ENCODE assay signal across 8 cellular contexts in genomic region chr6:111759413-111759835, GRCh38.
A peak's percentile ranks its signal among the peaks of the same experiment; 100 is the strongest.
DNase-seq lines count a peak whose midpoint lies in the region; ATAC-seq and TF ChIP-seq lines count a peak whose summit lies in the region.

No MANE protein-coding gene starts in this region.

- H3K4me3 ChIP-seq in fibroblast of the aortic adventitia (ENCODE audit: low read depth, low read length), result peak overlapping the region; percentile 32
- H3K4me3 ChIP-seq in smooth muscle cell, result no peak overlapping the region

- DNase-seq in activated CD8-positive, alpha-beta memory T cell treated with anti-CD3 and anti-CD28 coated beads, Interleukin-2, amount 10 ng/mL, durations not matched to agents 7 days and 5 days, result peak; percentile 68
- DNase-seq in fibroblast of the aortic adventitia (ENCODE audit: low read depth), result no peak
- DNase-seq in smooth muscle cell (lab: John Stamatoyannopoulos, UW; ENCODE audit: unreplicated experiment), result no peak
- DNase-seq in DMS153 (lab: John Stamatoyannopoulos, UW), result no peak
- DNase-seq in posterior vena cava (ENCODE audit: low spot score), result no peak

- H3K4me1 Mint-ChIP-seq in IgD-negative memory B cell, result peaks cover 29 to 49% (median 45%) of the 10 kb centered on the region in 3 donors
- peaks cover 88% of the 10 kb centered on the region for H3K4me1 Mint-ChIP-seq in activated CD8-positive, alpha-beta memory T cell treated with anti-CD3 and anti-CD28 coated beads, Interleukin-2, amount 10 ng/mL, durations not matched to agents 7 days and 5 days

- CTCF ChIA-PET in activated CD8-positive, alpha-beta memory T cell treated with anti-CD3 and anti-CD28 coated beads, Interleukin-2, amount 10 ng/mL, durations not matched to agents 7 days and 5 days (lab: Charles Lee), result interaction anchor here (0.8 to 2.2 kb wide), 12 partner anchors 11 to 108 kb away, joined by 3 to 16 read pairs (median 4); no protein-coding TSS in a partner anchor

- H2AFZ ChIP-seq in smooth muscle cell (ENCODE audit: low read depth), result no peak overlapping the region

- TF ChIP-seq CTCF in fibroblast of the aortic adventitia (IDR thresholded peaks at IDR 0.05; ENCODE audit: insufficient read depth, low read length) (no peak), smooth muscle cell (IDR thresholded peaks at IDR 0.05; ENCODE audit: borderline replicate concordance, insufficient read depth, poor library complexity, severe bottlenecking) (no peak)

- H3F3A ChIP-seq in smooth muscle cell (ENCODE audit: low read depth), result peaks cover 9% of the 10 kb centered on the region

- H3K79me2 ChIP-seq in smooth muscle cell (ENCODE audit: low read depth), result peaks cover 36% of the 10 kb centered on the region

- ATAC-seq in activated CD8-positive, alpha-beta memory T cell treated with anti-CD3 and anti-CD28 coated beads, Interleukin-2, amount 10 ng/mL, durations not matched to agents 7 days and 5 days, result peak; percentile 27
- ATAC-seq in HG03159 (IDR thresholded peaks at IDR 0.05; ENCODE audit: unreplicated experiment) (no peak), HG03045 (IDR thresholded peaks at IDR 0.05; ENCODE audit: unreplicated experiment) (no peak)

- no peaks in the 10 kb centered on the region for H3K27me3 ChIP-seq in smooth muscle cell (ENCODE audit: low read depth)

- peaks cover 7% of the 10 kb centered on the region for H3K36me3 Mint-ChIP-seq in IgD-negative memory B cell
- H3K36me3 Mint-ChIP-seq in activated CD8-positive, alpha-beta memory T cell treated with anti-CD3 and anti-CD28 coated beads, Interleukin-2, amount 10 ng/mL, durations not matched to agents 7 days and 5 days, result peaks cover 38% of the 10 kb centered on the region

- no peaks in the 10 kb centered on the region for H3K9me3 ChIP-seq in smooth muscle cell (replicated peaks; ENCODE audit: low read depth)

- intact Hi-C loops in posterior vena cava (cut with DNase I), result no loop called here

- no peak overlapping the region for H3K9ac ChIP-seq in smooth muscle cell (ENCODE audit: low read depth)

- H3K4me2 ChIP-seq in smooth muscle cell, result peak overlapping the region; percentile 54

- peaks cover 32% of the 10 kb centered on the region for H4K20me1 ChIP-seq in smooth muscle cell (ENCODE audit: low read depth)

- H3K27me3 Mint-ChIP-seq in IgD-negative memory B cell, result peaks cover 5% of the 10 kb centered on the region
- H3K27me3 Mint-ChIP-seq in activated CD8-positive, alpha-beta memory T cell treated with anti-CD3 and anti-CD28 coated beads, Interleukin-2, amount 10 ng/mL, durations not matched to agents 7 days and 5 days, result no peaks in the 10 kb centered on the region

- WGBS in smooth muscle cell (ENCODE audit: low lambda C conversion rate), result 71% methylated on average over 10 of the region's 10 CpGs

- no peaks in the 10 kb centered on the region for H3K9me3 Mint-ChIP-seq in IgD-negative memory B cell
- no peaks in the 10 kb centered on the region for H3K9me3 Mint-ChIP-seq in activated CD8-positive, alpha-beta memory T cell treated with anti-CD3 and anti-CD28 coated beads, Interleukin-2, amount 10 ng/mL, durations not matched to agents 7 days and 5 days (ENCODE audit: low read depth)

- peak overlapping the region; percentile 80 for H3K27ac ChIP-seq in smooth muscle cell (ENCODE audit: low read depth)

- peak overlapping the region in 3 of 4 donors; percentile 48 to 69 (median 62) for H3K4me3 Mint-ChIP-seq in IgD-negative memory B cell
- H3K4me3 Mint-ChIP-seq in activated CD8-positive, alpha-beta memory T cell treated with anti-CD3 and anti-CD28 coated beads, Interleukin-2, amount 10 ng/mL, durations not matched to agents 7 days and 5 days, result peak overlapping the region; percentile 75

- peak overlapping the region; percentile 68 to 92 (median 90) for H3K27ac Mint-ChIP-seq in IgD-negative memory B cell
- peak overlapping the region; percentile 99 for H3K27ac Mint-ChIP-seq in activated CD8-positive, alpha-beta memory T cell treated with anti-CD3 and anti-CD28 coated beads, Interleukin-2, amount 10 ng/mL, durations not matched to agents 7 days and 5 days

- H3K4me1 ChIP-seq in smooth muscle cell (ENCODE audit: low read depth), result peaks cover 36% of the 10 kb centered on the region

- no peaks in the 10 kb centered on the region for H3K36me3 ChIP-seq in smooth muscle cell (ENCODE audit: low read depth)
